Comparison of ENCODE assay signal across 27 cellular contexts in genomic region chr13:20438801-20439200, GRCh38.
"Had no signal": no experiment of that assay in that cellular context is flagged by ENCODE, and none has a peak within 500 bp of the region (broad histone marks: within the 10 kb centered on the region; RNA-seq: fewer than 3 reads in every experiment).

No MANE protein-coding gene starts in this region.

- H3K4me3 Mint-ChIP-seq: immature natural killer cell; memory B cell; natural killer cell; stimulated activated naive B cell treated with anti-CD40 and anti-IgM and Interleukin-4, amounts not matched to agents 10 μg/mL and 1 μg/mL and 100 μg/mL, for 72 hours; stimulated activated naive CD8-positive, alpha-beta T cell treated with anti-CD3 and anti-CD28 coated beads, Interleukin-15, Interleukin-2, amounts not matched to agents 100 ng/mL and 50 ng/mL, for 24 hours had no signal

- H3K9ac ChIP-seq: parathyroid adenoma had no signal

- H2AFZ ChIP-seq: parathyroid adenoma had no signal

- H3K4me1 ChIP-seq: parathyroid adenoma, upper lobe of left lung had no signal

- H3K27me3 Mint-ChIP-seq: memory B cell; stimulated activated naive B cell treated with anti-CD40 and anti-IgM and Interleukin-4, amounts not matched to agents 10 μg/mL and 1 μg/mL and 100 μg/mL, for 72 hours; stimulated activated naive CD8-positive, alpha-beta T cell treated with anti-CD3 and anti-CD28 coated beads, Interleukin-15, Interleukin-2, amounts not matched to agents 100 ng/mL and 50 ng/mL, for 24 hours had no signal

- FAIRE-seq: colon, urothelium cell line had no signal

- DNase-seq: dorsolateral prefrontal cortex; effector CD4-positive, alpha-beta T cell; foreskin keratinocyte; glutamatergic neuron; heart right ventricle; hypothalamus; immature natural killer cell; islet precursor cell; kidney glomerular epithelial cell; left colon; natural killer cell; stimulated activated CD4-positive, alpha-beta T cell treated with anti-CD3 and anti-CD28 coated beads, Interleukin-12 subunit alpha, Interleukin-12 subunit beta, amount 100 ng/mL, for 4 hours; stimulated activated naive B cell treated with anti-CD40 and anti-IgM and Interleukin-4, amounts not matched to agents 10 μg/mL and 1 μg/mL and 100 μg/mL, for 72 hours; upper lobe of left lung had no signal

- ATAC-seq: foreskin keratinocyte; left colon; natural killer cell; sciatic nerve; stimulated activated naive B cell treated with anti-CD40 and anti-IgM and Interleukin-4, amounts not matched to agents 10 μg/mL and 1 μg/mL and 100 μg/mL, for 72 hours had no signal

- H3K9me3 ChIP-seq: heart right ventricle, neutrophil, right atrium auricular region, thoracic aorta, tibial nerve, upper lobe of left lung had no signal

- H3K36me3 Mint-ChIP-seq: natural killer cell had no signal

- H3K27me3 ChIP-seq: dorsolateral prefrontal cortex, foreskin keratinocyte, heart right ventricle, neutrophil, right atrium auricular region, tibial nerve, upper lobe of left lung had no signal

- H3K27ac Mint-ChIP-seq: immature natural killer cell; memory B cell; natural killer cell; progenitor cell of endocrine pancreas; stimulated activated naive CD8-positive, alpha-beta T cell treated with anti-CD3 and anti-CD28 coated beads, Interleukin-15, Interleukin-2, amounts not matched to agents 100 ng/mL and 50 ng/mL, for 24 hours had no signal

- H3K4me2 ChIP-seq: smooth muscle cell had no signal

- H3K4me3 ChIP-seq: dorsolateral prefrontal cortex, heart right ventricle, lung, right atrium auricular region, smooth muscle cell, thoracic aorta, tibial nerve, upper lobe of left lung had no signal

- H3K9me3 Mint-ChIP-seq: immature natural killer cell, natural killer cell had no signal

- H3K4me1 Mint-ChIP-seq: memory B cell; stimulated activated naive B cell treated with anti-CD40 and anti-IgM and Interleukin-4, amounts not matched to agents 10 μg/mL and 1 μg/mL and 100 μg/mL, for 72 hours had no signal

- H3K36me3 ChIP-seq: neutrophil, right atrium auricular region, thoracic aorta, upper lobe of left lung had no signal

- H3K79me2 ChIP-seq: parathyroid adenoma had no signal

- H3K27ac ChIP-seq: foreskin keratinocyte, heart right ventricle, neutrophil, parathyroid adenoma, right atrium auricular region, thoracic aorta, upper lobe of left lung had no signal
